Comparison of ENCODE assay signal across 11 cellular contexts in the genomic region with DNA sequence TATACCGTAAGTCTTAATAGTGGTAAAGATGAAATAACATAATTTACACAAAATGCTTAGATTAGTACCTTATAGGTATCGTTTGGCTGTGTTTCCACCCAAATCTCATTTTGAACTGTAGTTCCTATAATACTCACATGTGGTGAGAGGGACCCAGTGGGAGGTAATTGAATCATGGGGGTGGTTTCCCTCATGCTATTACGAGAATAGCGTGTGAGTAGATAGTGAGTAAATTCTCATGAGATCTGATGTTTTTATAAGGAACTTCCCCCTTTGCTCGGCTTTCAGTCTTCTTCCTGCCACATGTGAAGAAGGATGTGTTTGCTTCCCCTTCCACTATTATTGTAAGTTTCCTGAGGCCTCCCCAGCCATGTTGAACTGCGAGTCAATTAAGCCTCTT.
A peak's percentile ranks its signal among the peaks of the same experiment; 100 is the strongest.
DNase-seq lines count a peak whose midpoint lies in the region; ATAC-seq and TF ChIP-seq lines count a peak whose summit lies in the region.
"Had no signal": no experiment of that assay in that cellular context is flagged by ENCODE, and none has a peak within 500 bp of the region (broad histone marks: within the 10 kb centered on the region; RNA-seq: fewer than 3 reads in every experiment).

No MANE protein-coding gene starts in this region.

- H3K9ac ChIP-seq in MM.1S (ENCODE audit: low read length), result no peak overlapping the region

- H3F3A ChIP-seq in MM.1S (ENCODE audit: insufficient read depth, low read length), result no peaks in the 10 kb centered on the region

- no peaks in the 10 kb centered on the region for H3K36me3 Mint-ChIP-seq in glutamatergic neuron (ENCODE audit: unreplicated experiment)
- H3K36me3 Mint-ChIP-seq: naive B cell had no signal

- intact Hi-C loops in right cardiac atrium (cut with DNase I), result no loop called here

- no peaks in the 10 kb centered on the region for H3K79me2 ChIP-seq in MM.1S (ENCODE audit: low read length)

- TF ChIP-seq CTCF in fibroblast of pulmonary artery (IDR thresholded peaks at IDR 0.05; ENCODE audit: low read length, missing control alignments), result no peak
- TF ChIP-seq CTCF in glutamatergic neuron (IDR thresholded peaks at IDR 0.05; ENCODE audit: partially characterized antibody, unreplicated experiment), result no peak
- no peak for TF ChIP-seq CTCF in MM.1S (IDR thresholded peaks at IDR 0.05; ENCODE audit: low read length)

- H4K20me1 ChIP-seq in MM.1S (ENCODE audit: insufficient read depth, low read length), result no peaks in the 10 kb centered on the region

- H2AFZ ChIP-seq in MM.1S (ENCODE audit: low read length), result no peak overlapping the region

- peaks cover 2% of the 10 kb centered on the region for H3K4me1 Mint-ChIP-seq in glutamatergic neuron (ENCODE audit: low read depth, unreplicated experiment)

- H3K9me3 Mint-ChIP-seq in glutamatergic neuron (ENCODE audit: unreplicated experiment), result no peaks in the 10 kb centered on the region

- H3K4me1 ChIP-seq in right cardiac atrium (ENCODE audit: control insufficient read depth, insufficient read depth, low read length) (no peaks in the 10 kb centered on the region), MM.1S (ENCODE audit: low read length) (no peaks in the 10 kb centered on the region)

- DNase-seq in MG63 (peak; percentile 2), fibroblast of pulmonary artery (ENCODE audit: low read depth) (peak; percentile 5), GM03348 (ENCODE audit: low spot score) (no peak), glutamatergic neuron (no peak), right cardiac atrium (no peak), MM.1S (no peak)
- DNase-seq: DMS153, naive B cell had no signal

- WGBS in right cardiac atrium, result 37% methylated on average over 6 of the region's 6 CpGs

- ATAC-seq in GM18502 (IDR thresholded peaks at IDR 0.05; ENCODE audit: poor library complexity, unreplicated experiment) (peak; percentile 57), HG02642 (IDR thresholded peaks at IDR 0.05; ENCODE audit: poor library complexity, unreplicated experiment) (peak; percentile 82), right cardiac atrium (no peak)
- ATAC-seq: esophagus mucosa had no signal

- no peaks in the 10 kb centered on the region for H3K9me2 ChIP-seq in MM.1S (replicated peaks; ENCODE audit: insufficient read depth, low read length)

- H3K27me3 ChIP-seq in MG63 (no peaks in the 10 kb centered on the region), right cardiac atrium (ENCODE audit: control insufficient read depth, insufficient read depth) (no peaks in the 10 kb centered on the region), MM.1S (replicated peaks; ENCODE audit: insufficient read depth, low read length) (no peaks in the 10 kb centered on the region)

- no peaks in the 10 kb centered on the region for H3K27me3 Mint-ChIP-seq in glutamatergic neuron (ENCODE audit: unreplicated experiment)
- H3K27me3 Mint-ChIP-seq: naive B cell had no signal

- H3K27ac Mint-ChIP-seq in glutamatergic neuron (ENCODE audit: unreplicated experiment), result no peak overlapping the region

- H3K27ac ChIP-seq in right cardiac atrium (ENCODE audit: low read length) (no peak overlapping the region), MM.1S (ENCODE audit: low read length) (no peak overlapping the region)

- no peak overlapping the region for H3K4me3 Mint-ChIP-seq in glutamatergic neuron (ENCODE audit: unreplicated experiment)
- H3K4me3 Mint-ChIP-seq: naive B cell had no signal

- H3K9me3 ChIP-seq in MG63 (no peaks in the 10 kb centered on the region), right cardiac atrium (ENCODE audit: control insufficient read depth, low read length) (no peaks in the 10 kb centered on the region), MM.1S (replicated peaks; ENCODE audit: insufficient read depth, low read length) (no peaks in the 10 kb centered on the region)

- H3K4me3 ChIP-seq in MG63 (no peak overlapping the region), fibroblast of pulmonary artery (replicated peaks; ENCODE audit: low read depth, low read length) (no peak overlapping the region), right cardiac atrium (ENCODE audit: low read length) (no peak overlapping the region), MM.1S (ENCODE audit: low read length) (no peak overlapping the region)

- H3K36me3 ChIP-seq in MG63 (no peaks in the 10 kb centered on the region), MM.1S (replicated peaks; ENCODE audit: insufficient read depth, low read length) (no peaks in the 10 kb centered on the region)

- H3K4me2 ChIP-seq in MM.1S (ENCODE audit: low read depth, low read length), result no peak overlapping the region

Comparison
In these comparisons a context has a peak if more than half of its experiments do, and no peak if none do; other contexts are left out.
1. ATAC-seq: peak in GM18502 (single experiment) and HG02642 (single experiment); none in right cardiac atrium (0 of 2).
2. DNase-seq: peak in MG63 (single experiment) and fibroblast of pulmonary artery (single experiment); none in GM03348 (single experiment), glutamatergic neuron (single experiment), right cardiac atrium (0 of 3) and MM.1S (single experiment).